1 cellular context compared by ENCODE assay signal in the genomic region with DNA sequence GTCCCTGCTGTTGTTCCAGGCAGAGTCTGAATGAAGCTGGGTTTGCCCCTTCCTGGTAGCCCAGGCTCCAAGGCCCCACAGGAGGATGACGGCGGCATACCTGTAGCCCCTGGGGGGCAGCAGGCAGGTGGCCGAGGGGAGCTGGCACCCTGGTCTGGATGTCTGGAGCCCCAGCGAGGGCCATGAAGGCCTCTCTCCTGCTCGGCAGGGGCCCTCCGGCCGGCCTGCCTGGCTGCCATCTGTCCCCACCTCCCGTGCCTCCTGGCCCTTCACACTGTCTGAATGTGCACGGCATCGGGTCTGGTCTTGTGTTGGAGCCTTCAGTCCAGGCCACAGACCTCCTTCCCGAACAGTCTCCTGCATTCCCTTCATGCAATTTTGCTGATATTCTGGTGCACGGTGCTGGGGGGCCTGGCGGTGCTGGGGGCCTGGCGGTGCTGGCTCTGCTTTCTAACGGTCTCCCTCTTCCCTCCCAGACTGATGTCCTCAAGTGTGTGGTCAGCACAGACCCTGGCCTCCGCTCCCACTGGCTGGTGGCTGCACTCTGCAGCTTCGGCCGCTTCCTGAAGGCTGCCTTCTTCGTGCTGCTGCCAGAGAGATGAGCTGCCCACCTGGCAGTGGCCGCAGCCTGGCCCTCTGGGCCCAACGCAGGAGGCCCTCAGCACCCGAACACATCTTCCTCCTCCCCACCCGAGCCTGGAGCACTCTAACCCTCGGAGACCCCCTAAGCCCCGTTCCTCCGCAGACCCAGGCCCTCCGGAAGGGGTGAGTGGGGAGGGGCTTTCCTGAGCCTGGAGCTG.
TF ChIP-seq lines count a peak whose summit lies in the region.

No MANE protein-coding gene starts in this region.

TF ChIP-seq in SK-N-SH, 30 proteins besides CTCF, POLR2A, EP300 and RAD21:
- no peak for TF ChIP-seq USF1 (IDR thresholded peaks at IDR 0.05; ENCODE audit: borderline replicate concordance, low read depth)
- no peak for TF ChIP-seq SIN3A (IDR thresholded peaks at IDR 0.05; ENCODE audit: borderline replicate concordance, low read depth, low read length)
- TF ChIP-seq POLR2AphosphoS5 (IDR thresholded peaks at IDR 0.05; ENCODE audit: low read depth, low read length) = no peak
- TF ChIP-seq MXI1 (IDR thresholded peaks at IDR 0.05; ENCODE audit: low read depth, low read length) = no peak
- TF ChIP-seq GABPA (IDR thresholded peaks at IDR 0.05; ENCODE audit: low read depth) = no peak
- no peak for TF ChIP-seq PBX3 (IDR thresholded peaks at IDR 0.05)
- no peak for TF ChIP-seq TAF1 (IDR thresholded peaks at IDR 0.05; ENCODE audit: borderline replicate concordance, low read depth, low read length)
- no peak for TF ChIP-seq REST (IDR thresholded peaks at IDR 0.05; ENCODE audit: low read depth, low read length)
- TF ChIP-seq SMC3 (IDR thresholded peaks at IDR 0.05; ENCODE audit: low read depth, low read length) = no peak
TF ChIP-seq in SK-N-SH: peak in this region for 0.
